ENCODE assay signal across 12 cellular contexts in genomic region chr18:2589345-2590060, GRCh38. TPM values are rescaled to one million over a fixed set of nuclear protein-coding genes. Genes with fewer than 3 reads are reported as not detected.
DNase-seq lines count a peak whose midpoint lies in the region; ATAC-seq and TF ChIP-seq lines count a peak whose summit lies in the region.
"Had no signal": no experiment of that assay in that cellular context is flagged by ENCODE, and none has a peak within 500 bp of the region (broad histone marks: within the 10 kb centered on the region; RNA-seq: fewer than 3 reads in every experiment).

No MANE protein-coding gene starts in this region.

- H3K9me3 Mint-ChIP-seq in activated CD4-positive, alpha-beta T cell treated with anti-CD3 and anti-CD28 coated beads, Interleukin-2, amount 10 ng/mL, durations not matched to agents 24 days and 14 days: no peaks in the 10 kb centered on the region
- H3K9me3 Mint-ChIP-seq in stimulated activated naive B cell treated with anti-CD40 and anti-IgM and Interleukin-4, amounts not matched to agents 10 μg/mL and 1 μg/mL and 100 μg/mL, for 72 hours: no peaks in the 10 kb centered on the region

- H3K36me3 Mint-ChIP-seq in activated CD4-positive, alpha-beta T cell treated with anti-CD3 and anti-CD28 coated beads, Interleukin-2, amount 10 ng/mL, durations not matched to agents 24 days and 14 days (ENCODE audit: low read depth): peaks cover 48% of the 10 kb centered on the region
- H3K36me3 Mint-ChIP-seq in stimulated activated naive B cell treated with anti-CD40 and anti-IgM and Interleukin-4, amounts not matched to agents 10 μg/mL and 1 μg/mL and 100 μg/mL, for 72 hours: peaks cover 5 to 8% of the 10 kb centered on the region in 2 donors

- H3K27me3 ChIP-seq in esophagus squamous epithelium: no peaks in the 10 kb centered on the region
- H3K27me3 ChIP-seq: right atrium auricular region had no signal

- H3K4me3 ChIP-seq in esophagus squamous epithelium: peak overlapping the region in 1 of 4 donors; percentile 39
- H3K4me3 ChIP-seq: right atrium auricular region had no signal

- H3K27ac Mint-ChIP-seq in activated CD4-positive, alpha-beta T cell treated with anti-CD3 and anti-CD28 coated beads, Interleukin-2, amount 10 ng/mL, durations not matched to agents 24 days and 14 days: peak overlapping the region; percentile 94
- H3K27ac Mint-ChIP-seq in stimulated activated naive B cell treated with anti-CD40 and anti-IgM and Interleukin-4, amounts not matched to agents 10 μg/mL and 1 μg/mL and 100 μg/mL, for 72 hours: peak overlapping the region; percentile 62

- H3K4me3 Mint-ChIP-seq in activated CD4-positive, alpha-beta T cell treated with anti-CD3 and anti-CD28 coated beads, Interleukin-2, amount 10 ng/mL, durations not matched to agents 24 days and 14 days: peak overlapping the region; percentile 65
- no peak overlapping the region for H3K4me3 Mint-ChIP-seq in stimulated activated naive B cell treated with anti-CD40 and anti-IgM and Interleukin-4, amounts not matched to agents 10 μg/mL and 1 μg/mL and 100 μg/mL, for 72 hours

- H3K27ac ChIP-seq in esophagus squamous epithelium: peak overlapping the region in 3 of 4 donors; percentile 28 to 59 (median 53)
- H3K27ac ChIP-seq: right atrium auricular region had no signal

- H3K4me1 ChIP-seq in esophagus squamous epithelium: peaks cover 0 to 38% (median 0%) of the 10 kb centered on the region in 3 donors
- H3K4me1 ChIP-seq: right atrium auricular region had no signal

- no peak for TF ChIP-seq POLR2A in esophagus squamous epithelium (IDR thresholded peaks at IDR 0.05)

- WGBS in esophagus squamous epithelium, 2 donors: 54 to 65% methylated on average over 3 of the region's 3 CpGs

- H3K4me1 Mint-ChIP-seq in activated CD4-positive, alpha-beta T cell treated with anti-CD3 and anti-CD28 coated beads, Interleukin-2, amount 10 ng/mL, durations not matched to agents 24 days and 14 days: peaks cover 42% of the 10 kb centered on the region
- H3K4me1 Mint-ChIP-seq in stimulated activated naive B cell treated with anti-CD40 and anti-IgM and Interleukin-4, amounts not matched to agents 10 μg/mL and 1 μg/mL and 100 μg/mL, for 72 hours: peaks cover 15 to 17% of the 10 kb centered on the region in 2 donors

- in situ Hi-C loops in SK-MEL-5 (cut with HindIII; ENCODE audit: low pct_unique_long_range_greater_than_20kb, low sequenced_read_pairs): no loop called here

- peak in 1 of 2 donors; percentile 34 for ATAC-seq in stimulated activated naive B cell treated with anti-CD40 and anti-IgM and Interleukin-4, amounts not matched to agents 10 μg/mL and 1 μg/mL and 100 μg/mL, for 72 hours (replicated peaks)
- no peak for ATAC-seq in HG02763 (IDR thresholded peaks at IDR 0.05; ENCODE audit: unreplicated experiment)

- intact Hi-C loops in activated CD4-positive, alpha-beta T cell treated with anti-CD3 and anti-CD28 coated beads, Interleukin-2, amount 10 ng/mL, durations not matched to agents 24 days and 14 days (cut with micrococcal nuclease): loop anchor here (2.0 to 5.0 kb wide), 3 partner anchors 15 to 68 kb away; partner anchors contain the start of gene SMCHD1
- intact Hi-C loops in esophagus squamous epithelium (cut with DNase I): no loop called here

- H3K27me3 Mint-ChIP-seq in activated CD4-positive, alpha-beta T cell treated with anti-CD3 and anti-CD28 coated beads, Interleukin-2, amount 10 ng/mL, durations not matched to agents 24 days and 14 days: no peaks in the 10 kb centered on the region
- H3K27me3 Mint-ChIP-seq in stimulated activated naive B cell treated with anti-CD40 and anti-IgM and Interleukin-4, amounts not matched to agents 10 μg/mL and 1 μg/mL and 100 μg/mL, for 72 hours: no peaks in the 10 kb centered on the region

- H3K9me3 ChIP-seq in esophagus squamous epithelium: no peaks in the 10 kb centered on the region
- H3K9me3 ChIP-seq: right atrium auricular region had no signal

- no peak for DNase-seq in activated CD4-positive, alpha-beta T cell treated with anti-CD3 and anti-CD28 coated beads, Interleukin-2, amount 10 ng/mL, durations not matched to agents 24 days and 14 days
- DNase-seq in activated CD4-positive, alpha-beta T cell treated with anti-CD3 and anti-CD28 coated beads, Interleukin-2, amount 50 U/mL, for 1 hour: no peak
- DNase-seq in SK-MEL-5 (ENCODE audit: low read depth, low spot score): peak; percentile 73
- DNase-seq in esophagus squamous epithelium (lab: John Stamatoyannopoulos, UW): no peak
- no peak for DNase-seq in stimulated activated naive B cell treated with anti-CD40 and anti-IgM and Interleukin-4, amounts not matched to agents 10 μg/mL and 1 μg/mL and 100 μg/mL, for 72 hours
- no peak for DNase-seq in NCI-H446 (lab: John Stamatoyannopoulos, UW)
- DNase-seq in NCI-H2081 (lab: John Stamatoyannopoulos, UW): no peak
- DNase-seq: activated effector memory CD4-positive, alpha-beta T cell treated with Interleukin-2 at 50 U/mL for 16 hours; kidney glomerular epithelial cell; SW 1271 had no signal

- no peak for TF ChIP-seq CTCF in esophagus squamous epithelium (IDR thresholded peaks at IDR 0.05)

- H3K36me3 ChIP-seq in esophagus squamous epithelium: no peaks in the 10 kb centered on the region
- H3K36me3 ChIP-seq: right atrium auricular region had no signal

RNA-seq across cellular contexts. Expression of gene NDC80, which starts 18.1 kb away (rescaled TPM):
- total RNA-seq in activated CD4-positive, alpha-beta T cell treated with anti-CD3 and anti-CD28 coated beads, Interleukin-2, amount 10 ng/mL, durations not matched to agents 24 days and 14 days: 42.4 and 50.5 TPM in 2 replicates
- total RNA-seq in SK-MEL-5 (2014; rRNA removed; shearing (Covaris generic)): 27.7 and 28.5 TPM in 2 replicates
- polyA plus RNA-seq in SK-MEL-5 (2015; cell fraction: cytosol; rRNA removed): 17.4 and 25.2 TPM in 2 replicates
- 31.4 and 41.0 TPM in 2 replicates for polyA plus RNA-seq in SK-MEL-5 (2015; cell fraction: nucleus; rRNA removed)
- 10 to 100 TPM in 2 of 4 donors, 1 to 10 TPM in 2; 2.9 to 13.8 (median 8.0) TPM for total RNA-seq in esophagus squamous epithelium

RNA-seq across cellular contexts. Expression of gene METTL4, which starts 18.2 kb away (rescaled TPM):
- total RNA-seq in activated CD4-positive, alpha-beta T cell treated with anti-CD3 and anti-CD28 coated beads, Interleukin-2, amount 10 ng/mL, durations not matched to agents 24 days and 14 days: 17.7 and 18.4 TPM in 2 replicates
- total RNA-seq in SK-MEL-5 (2014; rRNA removed; shearing (Covaris generic)): 5.3 and 7.4 TPM in 2 replicates
- 9.2 and 12.7 TPM in 2 replicates for polyA plus RNA-seq in SK-MEL-5 (2015; cell fraction: cytosol; rRNA removed)
- polyA plus RNA-seq in SK-MEL-5 (2015; cell fraction: nucleus; rRNA removed): 20.4 and 31.1 TPM in 2 replicates
- total RNA-seq in esophagus squamous epithelium: 1 to 10 TPM; 1.8 to 6.7 (median 4.4) TPM
